In the genomic region with DNA sequence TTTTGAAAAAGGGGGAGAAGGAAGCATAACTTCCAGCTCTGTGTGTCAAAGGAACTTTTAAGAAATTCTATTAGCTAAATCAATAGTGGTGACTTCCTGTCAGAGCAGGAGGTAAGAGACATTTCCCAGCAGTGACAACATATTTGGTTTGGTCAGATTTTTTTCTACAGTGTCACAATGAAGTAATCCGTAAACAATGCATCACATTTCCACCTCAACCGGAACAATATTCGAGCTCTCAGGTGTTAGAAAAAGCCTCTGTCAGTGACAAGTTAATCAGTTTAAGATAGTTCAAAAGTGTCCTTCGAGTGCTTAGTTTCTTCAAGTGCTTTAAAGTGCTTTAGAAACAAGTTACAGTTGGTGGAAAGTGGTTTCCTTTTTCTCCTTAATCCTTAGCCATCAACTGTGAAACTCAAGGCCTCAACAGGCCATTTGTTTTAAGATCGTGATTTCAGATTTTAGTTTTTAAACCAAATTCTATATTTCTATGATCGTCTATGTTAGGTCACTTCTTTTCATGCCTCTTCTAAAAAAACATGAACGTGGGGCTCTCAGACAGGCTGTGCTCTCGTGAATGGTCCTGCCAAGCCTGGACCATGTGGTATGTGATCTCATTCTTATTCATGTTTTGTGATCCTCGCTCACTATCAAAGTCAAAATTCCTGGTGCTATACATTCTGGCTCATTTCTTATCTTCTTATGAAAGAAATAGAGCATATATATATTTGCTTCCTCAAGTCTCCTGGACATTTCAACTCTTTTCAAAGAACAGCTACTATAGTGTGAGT, we compare ENCODE assay signal across 12 cellular contexts.
A peak's percentile ranks its signal among the peaks of the same experiment; 100 is the strongest.
DNase-seq lines count a peak whose midpoint lies in the region; ATAC-seq and TF ChIP-seq lines count a peak whose summit lies in the region.
"Had no signal": no experiment of that assay in that cellular context is flagged by ENCODE, and none has a peak within 500 bp of the region (broad histone marks: within the 10 kb centered on the region; RNA-seq: fewer than 3 reads in every experiment).

No MANE protein-coding gene starts in this region.

- peak overlapping the region; percentile 23 for H3K27ac ChIP-seq in OCI-LY1 (ENCODE audit: low read depth, low read length, poor library complexity, severe bottlenecking)
- H3K27ac ChIP-seq in epithelial cell of prostate = peak overlapping the region; percentile 67
- no peak overlapping the region for H3K27ac ChIP-seq in parathyroid adenoma
- no peak overlapping the region for H3K27ac ChIP-seq in esophagus squamous epithelium
- H3K27ac ChIP-seq: VCaP had no signal

- no peaks in the 10 kb centered on the region for H3F3A ChIP-seq in OCI-LY1 (ENCODE audit: insufficient read depth, low read length)

- H3K9me2 ChIP-seq in OCI-LY1 (ENCODE audit: low read depth, low read length) = no peaks in the 10 kb centered on the region

- TF ChIP-seq CTCF in OCI-LY1 (IDR thresholded peaks at IDR 0.05; ENCODE audit: low read length) = no peak
- TF ChIP-seq CTCF in parathyroid adenoma (IDR thresholded peaks at IDR 0.05) = no peak
- no peak for TF ChIP-seq CTCF in esophagus squamous epithelium (IDR thresholded peaks at IDR 0.05)

- H2AFZ ChIP-seq in OCI-LY1 (ENCODE audit: low read length) (peak overlapping the region; percentile 52; the same call in 1 of the 2 replicates), parathyroid adenoma (peak overlapping the region; percentile 4)

- ATAC-seq in activated CD8-positive, alpha-beta memory T cell treated with anti-CD3 and anti-CD28 coated beads, Interleukin-2, amount 10 ng/mL, durations not matched to agents 7 days and 5 days = no peak
- ATAC-seq: activated T-cell treated with anti-CD3 and anti-CD28 coated beads, Interleukin-2, amount 50 U/mL, for 72 hours had no signal

- H3K36me3 ChIP-seq in OCI-LY1 (ENCODE audit: insufficient read depth, low read length) = no peaks in the 10 kb centered on the region
- H3K36me3 ChIP-seq in parathyroid adenoma (ENCODE audit: control insufficient read depth, insufficient read depth, low read length) = no peaks in the 10 kb centered on the region
- H3K36me3 ChIP-seq in esophagus squamous epithelium = no peaks in the 10 kb centered on the region

- H3K4me2 ChIP-seq in OCI-LY1 (ENCODE audit: low read length) (no peak overlapping the region), parathyroid adenoma (ENCODE audit: low read length) (no peak overlapping the region)

- H3K79me2 ChIP-seq in OCI-LY1 (ENCODE audit: insufficient read depth, low read length) (no peaks in the 10 kb centered on the region), parathyroid adenoma (no peaks in the 10 kb centered on the region)

- WGBS in esophagus squamous epithelium, 2 donors = 74% methylated on average over 9 of the region's 9 CpGs

- no peaks in the 10 kb centered on the region for H3K9me3 ChIP-seq in OCI-LY1 (ENCODE audit: low read length)
- H3K9me3 ChIP-seq in parathyroid adenoma (ENCODE audit: control insufficient read depth, low read length) = no peaks in the 10 kb centered on the region
- H3K9me3 ChIP-seq in esophagus squamous epithelium = no peaks in the 10 kb centered on the region

- no peaks in the 10 kb centered on the region for H4K20me1 ChIP-seq in OCI-LY1 (ENCODE audit: insufficient read depth, low read length)

- no peak overlapping the region for H3K9ac ChIP-seq in OCI-LY1 (ENCODE audit: low read length)
- H3K9ac ChIP-seq in parathyroid adenoma = no peak overlapping the region

- H3K4me1 Mint-ChIP-seq in activated CD8-positive, alpha-beta memory T cell treated with anti-CD3 and anti-CD28 coated beads, Interleukin-2, amount 10 ng/mL, durations not matched to agents 7 days and 5 days = peaks cover 11% of the 10 kb centered on the region

- TF ChIP-seq POLR2A in esophagus squamous epithelium (IDR thresholded peaks at IDR 0.05) = no peak

- peaks cover 37% of the 10 kb centered on the region for H3K4me1 ChIP-seq in OCI-LY1 (ENCODE audit: insufficient read depth, low read length, severe bottlenecking)
- H3K4me1 ChIP-seq in parathyroid adenoma = no peaks in the 10 kb centered on the region
- H3K4me1 ChIP-seq in esophagus squamous epithelium = no peaks in the 10 kb centered on the region

- H3K4me3 ChIP-seq in OCI-LY1 (ENCODE audit: low read depth, low read length, poor library complexity, severe bottlenecking) (no peak overlapping the region), parathyroid adenoma (ENCODE audit: low read depth, low read length) (no peak overlapping the region), esophagus squamous epithelium (no peak overlapping the region)

- no peaks in the 10 kb centered on the region for H3K27me3 ChIP-seq in OCI-LY1 (ENCODE audit: insufficient read depth, low read length)
- H3K27me3 ChIP-seq in parathyroid adenoma (ENCODE audit: control insufficient read depth, insufficient read depth, low read length) = no peaks in the 10 kb centered on the region
- H3K27me3 ChIP-seq in esophagus squamous epithelium = no peaks in the 10 kb centered on the region

- no peak overlapping the region for H3K27ac Mint-ChIP-seq in activated CD8-positive, alpha-beta memory T cell treated with anti-CD3 and anti-CD28 coated beads, Interleukin-2, amount 10 ng/mL, durations not matched to agents 7 days and 5 days
- H3K27ac Mint-ChIP-seq: activated T-cell treated with anti-CD3 and anti-CD28 coated beads, Interleukin-2, amount 50 U/mL, for 72 hours; type B pancreatic cell had no signal

- intact Hi-C loops in esophagus squamous epithelium (cut with DNase I) = no loop called here

- H3K27me3 Mint-ChIP-seq in activated CD8-positive, alpha-beta memory T cell treated with anti-CD3 and anti-CD28 coated beads, Interleukin-2, amount 10 ng/mL, durations not matched to agents 7 days and 5 days = no peaks in the 10 kb centered on the region
- H3K27me3 Mint-ChIP-seq: type B pancreatic cell had no signal

- H3K9me3 Mint-ChIP-seq in activated CD8-positive, alpha-beta memory T cell treated with anti-CD3 and anti-CD28 coated beads, Interleukin-2, amount 10 ng/mL, durations not matched to agents 7 days and 5 days (ENCODE audit: low read depth) = no peaks in the 10 kb centered on the region
- H3K9me3 Mint-ChIP-seq: activated T-cell treated with anti-CD3 and anti-CD28 coated beads, Interleukin-2, amount 50 U/mL, for 72 hours had no signal

- peak; percentile 32 for DNase-seq in GM03348 (ENCODE audit: low spot score)
- no peak for DNase-seq in epithelial cell of prostate (ENCODE audit: low read depth, low spot score)
- no peak for DNase-seq in activated CD8-positive, alpha-beta memory T cell treated with anti-CD3 and anti-CD28 coated beads, Interleukin-2, amount 10 ng/mL, durations not matched to agents 7 days and 5 days
- DNase-seq in esophagus squamous epithelium (lab: John Stamatoyannopoulos, UW) = no peak
- no peak for DNase-seq in NCI-H1105 (lab: John Stamatoyannopoulos, UW)
- DNase-seq: activated T-cell treated with anti-CD3 and anti-CD28 coated beads, Interleukin-2, amount 50 U/mL, for 72 hours; glutamatergic neuron; NCI-H2029 had no signal

- CTCF ChIA-PET in activated CD8-positive, alpha-beta memory T cell treated with anti-CD3 and anti-CD28 coated beads, Interleukin-2, amount 10 ng/mL, durations not matched to agents 7 days and 5 days (lab: Charles Lee) = interaction anchor here (1.4 kb wide), 1 partner anchor 11 kb away, joined by 3 read pairs; no protein-coding TSS in a partner anchor

- no peak overlapping the region for H3K4me3 Mint-ChIP-seq in activated CD8-positive, alpha-beta memory T cell treated with anti-CD3 and anti-CD28 coated beads, Interleukin-2, amount 10 ng/mL, durations not matched to agents 7 days and 5 days
- H3K4me3 Mint-ChIP-seq: activated T-cell treated with anti-CD3 and anti-CD28 coated beads, Interleukin-2, amount 50 U/mL, for 72 hours; type B pancreatic cell had no signal

- H3K36me3 Mint-ChIP-seq in activated CD8-positive, alpha-beta memory T cell treated with anti-CD3 and anti-CD28 coated beads, Interleukin-2, amount 10 ng/mL, durations not matched to agents 7 days and 5 days = peaks cover 17% of the 10 kb centered on the region
- H3K36me3 Mint-ChIP-seq: type B pancreatic cell had no signal

Comparison
In these comparisons a context has a peak if more than half of its experiments do, and no peak if none do; other contexts are left out.
1. H3K27ac ChIP-seq: peak in OCI-LY1 (single experiment) and epithelial cell of prostate (single experiment); none in parathyroid adenoma (single experiment) and esophagus squamous epithelium (0 of 4).